ENCODE assay signal across 11 cellular contexts in the genomic region with DNA sequence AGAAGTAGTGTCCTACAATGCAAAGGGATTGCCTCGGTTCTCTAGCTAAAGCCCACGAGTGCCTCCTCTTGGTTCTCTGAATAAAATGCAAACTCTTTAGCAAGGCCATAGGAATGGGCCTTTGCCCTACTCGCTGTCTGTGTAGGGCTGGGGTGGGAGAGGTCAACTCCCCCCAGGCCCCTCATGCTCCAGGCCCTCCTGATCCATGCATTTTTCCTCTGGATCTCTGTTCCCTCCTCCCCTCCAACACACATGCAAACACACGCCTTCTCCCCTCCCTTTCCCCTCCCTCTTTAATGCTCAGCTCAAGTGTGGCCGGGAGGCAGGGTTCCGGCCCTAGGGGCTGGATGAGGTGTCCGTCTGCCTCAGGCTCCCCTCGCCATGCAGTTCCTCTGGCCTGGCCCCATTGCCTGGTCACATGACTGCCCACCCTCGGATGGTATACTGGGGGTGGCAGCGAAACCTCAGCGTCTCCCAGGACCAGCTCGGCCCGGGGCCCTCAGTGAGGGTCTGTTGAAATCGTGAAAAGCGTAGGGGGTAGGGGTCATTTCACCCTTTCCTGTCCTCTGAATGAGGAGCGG. TPM values are rescaled to one million over a fixed set of nuclear protein-coding genes. Genes with fewer than 3 reads are reported as not detected.
A peak's percentile ranks its signal among the peaks of the same experiment; 100 is the strongest.
DNase-seq lines count a peak whose midpoint lies in the region; ATAC-seq, FAIRE-seq and TF ChIP-seq lines count a peak whose summit lies in the region.
"Had no signal": no experiment of that assay in that cellular context is flagged by ENCODE, and none has a peak within 500 bp of the region (broad histone marks: within the 10 kb centered on the region; RNA-seq: fewer than 3 reads in every experiment).

No MANE protein-coding gene starts in this region.

- peak; percentile 78 for FAIRE-seq in K562 (lab: Jason Lieb, UNC)
- FAIRE-seq: D721Med had no signal

- H3K27ac Mint-ChIP-seq in CD8-positive, alpha-beta T cell: peak overlapping the region; percentile 27
- H3K27ac Mint-ChIP-seq in naive thymus-derived CD8-positive, alpha-beta T cell: peak overlapping the region; percentile 32 to 92 (median 55)
- H3K27ac Mint-ChIP-seq: progenitor cell of endocrine pancreas had no signal

- no peak for TF ChIP-seq EP300 in K562 (IDR thresholded peaks at IDR 0.05; ENCODE audit: low read length)

- peak overlapping the region; percentile 29 for H3K4me3 ChIP-seq in CD8-positive, alpha-beta T cell (ENCODE audit: low read depth, low read length)
- peak overlapping the region; percentile 47; the same call in 1 of the 2 replicates for H3K4me3 ChIP-seq in K562

- H3K9me1 ChIP-seq in K562 (ENCODE audit: control insufficient read depth, insufficient read depth, low read length): no peaks in the 10 kb centered on the region

- no peak for TF ChIP-seq POLR2A in K562 (conservative IDR thresholded peaks at IDR 0.05)
- TF ChIP-seq POLR2A in erythroblast (IDR thresholded peaks at IDR 0.05; ENCODE audit: low read length): no peak

- peak overlapping the region; percentile 69 for H3K4me3 Mint-ChIP-seq in CD8-positive, alpha-beta T cell
- H3K4me3 Mint-ChIP-seq in naive thymus-derived CD8-positive, alpha-beta T cell: peak overlapping the region in 7 of 10 donors; percentile 4 to 83 (median 71)

- no TSS peak for BruUV-seq in K562 (replicated peaks; lab: Mats Ljungman, UMichigan)

- peak overlapping the region; percentile 91 to 96 for H3K9ac ChIP-seq in K562 (ENCODE audit: insufficient read depth in 1 of 2, low read depth in 2 of 2, low read length in 2 of 2)

- peaks cover 21% of the 10 kb centered on the region for H3K4me1 Mint-ChIP-seq in CD8-positive, alpha-beta T cell (ENCODE audit: low read depth)
- peaks cover 19 to 48% (median 31%) of the 10 kb centered on the region in 4 donors for H3K4me1 Mint-ChIP-seq in naive thymus-derived CD8-positive, alpha-beta T cell

- no peaks in the 10 kb centered on the region for H3K9me3 Mint-ChIP-seq in CD8-positive, alpha-beta T cell
- H3K9me3 Mint-ChIP-seq in naive thymus-derived CD8-positive, alpha-beta T cell: no peaks in the 10 kb centered on the region

- 43% methylated on average over 14 of the region's 16 CpGs for WGBS in K562 (ENCODE audit: insufficient coverage, low coverage, missing lambda C conversion rate)

- no peaks in the 10 kb centered on the region for H3K27me3 Mint-ChIP-seq in CD8-positive, alpha-beta T cell (ENCODE audit: low read depth)
- no peaks in the 10 kb centered on the region for H3K27me3 Mint-ChIP-seq in naive thymus-derived CD8-positive, alpha-beta T cell

- no peaks in the 10 kb centered on the region for H3K36me3 Mint-ChIP-seq in CD8-positive, alpha-beta T cell
- no peaks in the 10 kb centered on the region for H3K36me3 Mint-ChIP-seq in naive thymus-derived CD8-positive, alpha-beta T cell

- no peak for TF ChIP-seq CTCF in CD8-positive, alpha-beta T cell (IDR thresholded peaks at IDR 0.05)
- peak in 2 of 3 experiments; percentile 41 to 55; a peak in 3 of 6 replicates for TF ChIP-seq CTCF in K562 (IDR thresholded peaks at IDR 0.05 in 2 of 3, conservative IDR thresholded peaks at IDR 0.05 in 1 of 3; ENCODE audit: insufficient read depth in 2 of 3, low read depth in 1 of 3, low read length in 3 of 3)

- in situ Hi-C loops in K562 (cut with MboI): no loop called here

- no peak overlapping the region for H3K27ac ChIP-seq in CD8-positive, alpha-beta T cell (ENCODE audit: low read depth, low read length)
- peak overlapping the region; percentile 96 for H3K27ac ChIP-seq in K562 (ENCODE audit: extremely low read depth, low read depth, low read length)

- ATAC-seq in CD8-positive, alpha-beta T cell: no peak
- ATAC-seq in HG02678 (IDR thresholded peaks at IDR 0.05; ENCODE audit: unreplicated experiment): peak; percentile 16
- peak; percentile 8 for ATAC-seq in K562
- no peak for ATAC-seq in naive thymus-derived CD8-positive, alpha-beta T cell
- no peak for ATAC-seq in HG03095 (IDR thresholded peaks at IDR 0.05; ENCODE audit: unreplicated experiment)
- no peak for ATAC-seq in HG02840 (IDR thresholded peaks at IDR 0.05; ENCODE audit: low FRiP score, unreplicated experiment)

- H3K36me3 ChIP-seq in CD8-positive, alpha-beta T cell (ENCODE audit: insufficient read depth, low read length): no peaks in the 10 kb centered on the region
- H3K36me3 ChIP-seq in K562 (ENCODE audit: control insufficient read depth, insufficient read depth, low read length): no peaks in the 10 kb centered on the region

- no peak for DNase-seq in CD8-positive, alpha-beta T cell
- DNase-seq in K562 (ENCODE audit: extremely low read depth in 1 of 4, low spot score in 3 of 4): peak in 3 of 4 experiments; percentile 30 to 52 (median 31)
- DNase-seq in naive thymus-derived CD8-positive, alpha-beta T cell: peak in 1 of 10 donors; percentile 56
- no peak for DNase-seq in NCI-H2227 treated with DMSO at 0.1 percent for 48 hours (lab: John Stamatoyannopoulos, UW)
- DNase-seq in erythroblast (lab: John Stamatoyannopoulos, UW): no peak

- H3K4me1 ChIP-seq in CD8-positive, alpha-beta T cell (ENCODE audit: insufficient read depth, low read length): peaks cover 30% of the 10 kb centered on the region
- H3K4me1 ChIP-seq in K562 (replicated peaks in 1 of 2; ENCODE audit: control insufficient read depth in 2 of 2, insufficient read depth in 2 of 2, low read length in 2 of 2): peaks cover 29 to 53% of the 10 kb centered on the region in 2 experiments

- POLR2A ChIA-PET in CD8-positive, alpha-beta T cell (lab: Charles Lee): interaction anchor here (0.8 to 1.6 kb wide), 6 partner anchors 9 to 419 kb away, joined by 3 to 5 read pairs (median 4); partner anchors contain the start of genes KLF11 and ODC1
- POLR2A ChIA-PET in K562 (lab: Yijun Ruan, JAX): interaction anchor here (0.6 to 2.3 kb wide), 10 partner anchors 9 to 279 kb away, joined by 3 to 18 read pairs (median 5); partner anchors contain the start of gene KLF11
- POLR2A ChIA-PET in naive thymus-derived CD8-positive, alpha-beta T cell (lab: Charles Lee): interaction anchor here (0.6 to 6.1 kb wide), 5 partner anchors 9 to 1691 kb away, joined by 3 to 53 read pairs (median 6); partner anchors contain the start of gene KLF11

- CTCF ChIA-PET in CD8-positive, alpha-beta T cell (lab: Charles Lee): interaction anchor here (1.3 to 8.2 kb wide), 4 partner anchors 18 to 215 kb away, joined by 4 to 72 read pairs (median 18); partner anchors contain the start of gene KLF11
- CTCF ChIA-PET in K562 (lab: Yijun Ruan, JAX; ENCODE audit: low intra/inter-chr PET ratio): no interaction called here

- peak; percentile 44 to 54 for TF ChIP-seq RAD21 in K562 (CRISPR knock-in tag; conservative IDR thresholded peaks at IDR 0.05 in 1 of 2, IDR thresholded peaks at IDR 0.05 in 1 of 2)

- H4K20me1 ChIP-seq in K562 (replicated peaks; ENCODE audit: control insufficient read depth, insufficient read depth, low read length): no peaks in the 10 kb centered on the region

- intact Hi-C loops in CD8-positive, alpha-beta T cell (cut with DNase I, micrococcal nuclease): no loop called here
- intact Hi-C loops in K562 (cut with micrococcal nuclease): no loop called here

- H3K27me3 ChIP-seq in CD8-positive, alpha-beta T cell (ENCODE audit: insufficient read depth, low read length): no peaks in the 10 kb centered on the region
- H3K27me3 ChIP-seq in K562 (ENCODE audit: control insufficient read depth in 2 of 2, insufficient read depth in 2 of 2, low read length in 2 of 2): no peaks in the 10 kb centered on the region; a peak in 1 of 5 replicates

- peak overlapping the region; percentile 89 for H2AFZ ChIP-seq in K562 (ENCODE audit: low read depth, low read length)

- peak overlapping the region; percentile 97 for H3K4me2 ChIP-seq in K562 (ENCODE audit: insufficient read depth, low read length)

- H3K79me2 ChIP-seq in K562 (ENCODE audit: control insufficient read depth, insufficient read depth, low read length): peaks cover 41% of the 10 kb centered on the region

- no peaks in the 10 kb centered on the region for H3K9me3 ChIP-seq in CD8-positive, alpha-beta T cell (ENCODE audit: low read length)
- no peaks in the 10 kb centered on the region for H3K9me3 ChIP-seq in K562 (replicated peaks; ENCODE audit: control insufficient read depth, insufficient read depth, low read depth, low read length)

RNA-seq across cellular contexts. Expression of gene KLF11, which starts 14.9 kb away (rescaled TPM):
- total RNA-seq in CD8-positive, alpha-beta T cell: 10 to 100 TPM; 28.6 to 30.3 TPM
- total RNA-seq in K562 (2011; cell fraction: chromatin; rRNA removed; ENCODE audit: low replicate concordance): 14.2 and 14.4 TPM in 2 replicates
- total RNA-seq in K562 (2011; cell fraction: nucleolus; rRNA removed): 11.3 and 12.0 TPM in 2 replicates
- 14.4 and 15.9 TPM in 2 replicates for total RNA-seq in K562 (2011; cell fraction: nucleoplasm; rRNA removed)
- total RNA-seq in K562 (2014; rRNA removed) (5.6 and 8.7 TPM in 2 replicates), K562 (2014; rRNA removed; fragmentation: Illumina TruSeq; extraction: Trizol) (6.1 and 6.5 TPM in 2 replicates), K562 (2015; rRNA removed; fragmentation: Illumina TruSeq; extraction: Trizol) (6.7 and 7.1 TPM in 2 replicates), K562 (2021) (13.1 and 13.4 TPM in 2 replicates)
- polyA plus RNA-seq in K562 (2011; rRNA removed) (11.4 and 19.6 TPM in 2 replicates), K562 (2014; fragmentation: Illumina TruSeq; extraction: Trizol) (10.7 and 10.8 TPM in 2 replicates), K562 (2014; fragmentation: Nextera tagmentation; extraction: Ambion mirVana) (1 to 10 TPM; 2.1 to 3.0 TPM), K562 (2014; rRNA removed) (6.2 and 6.5 TPM in 2 replicates)
- 7.0 and 9.5 TPM in 2 replicates for polyA plus RNA-seq in K562 (2011; cell fraction: cytosol; rRNA removed)
- 12.5 and 13.4 TPM in 2 replicates for polyA plus RNA-seq in K562 (2011; cell fraction: nucleus; rRNA removed)
- 5.1 and 7.4 TPM in 2 replicates for polyA plus RNA-seq in K562 (2012)
- 11.9 and 14.6 TPM in 2 replicates for polyA minus RNA-seq in K562 (2011; rRNA and poly(A)+ RNA removed)
- polyA minus RNA-seq in K562 (2011; cell fraction: cytosol; rRNA and poly(A)+ RNA removed): 7.5 and 8.1 TPM in 2 replicates
- polyA minus RNA-seq in K562 (2011; cell fraction: nucleus; rRNA and poly(A)+ RNA removed): 4.7 and 8.6 TPM in 2 replicates
- 10 to 100 TPM in 1 of 2 experiments, 1 to 10 TPM in 1; 6.5 to 10.8 TPM for total RNA-seq in naive thymus-derived CD8-positive, alpha-beta T cell
- 1 to 10 TPM; 1.3 to 4.3 (median 2.1) TPM for polyA plus RNA-seq in naive thymus-derived CD8-positive, alpha-beta T cell

RNA-seq across cellular contexts. Expression of gene CYS1, which starts 51.7 kb away (rescaled TPM):
- total RNA-seq in CD8-positive, alpha-beta T cell: not detected
- total RNA-seq in K562 (2011; cell fraction: chromatin; rRNA removed; ENCODE audit: low replicate concordance): not detected in 2 replicates
- total RNA-seq in K562 (2011; cell fraction: nucleolus; rRNA removed): not detected in 2 replicates
- not detected in 2 replicates for total RNA-seq in K562 (2011; cell fraction: nucleoplasm; rRNA removed)
- total RNA-seq in K562 (2014; rRNA removed) (not detected in 2 replicates), K562 (2014; rRNA removed; fragmentation: Illumina TruSeq; extraction: Trizol) (not detected in 2 replicates), K562 (2015; rRNA removed; fragmentation: Illumina TruSeq; extraction: Trizol) (not detected in 2 replicates), K562 (2021) (0.11 TPM in 1 of 2 replicates, not detected in the other)
- polyA plus RNA-seq in K562 (2011; rRNA removed) (not detected in 2 replicates), K562 (2014; fragmentation: Illumina TruSeq; extraction: Trizol) (not detected in 2 replicates), K562 (2014; fragmentation: Nextera tagmentation; extraction: Ambion mirVana) (not detected), K562 (2014; rRNA removed) (0.13 TPM in 1 of 2 replicates, not detected in the other)
- not detected in 2 replicates for polyA plus RNA-seq in K562 (2011; cell fraction: cytosol; rRNA removed)
- polyA plus RNA-seq in K562 (2011; cell fraction: nucleus; rRNA removed): not detected in 2 replicates
- not detected in 2 replicates for polyA plus RNA-seq in K562 (2012)
- not detected in 2 replicates for polyA minus RNA-seq in K562 (2011; rRNA and poly(A)+ RNA removed)
- polyA minus RNA-seq in K562 (2011; cell fraction: cytosol; rRNA and poly(A)+ RNA removed): not detected in 2 replicates
- polyA minus RNA-seq in K562 (2011; cell fraction: nucleus; rRNA and poly(A)+ RNA removed): not detected in 2 replicates
- total RNA-seq in naive thymus-derived CD8-positive, alpha-beta T cell: not detected
- polyA plus RNA-seq in naive thymus-derived CD8-positive, alpha-beta T cell: not detected
- total RNA-seq: LHCN-M2 had no signal

Comparison
In these comparisons a context has a peak if more than half of its experiments do, and no peak if none do; other contexts are left out.
1. ATAC-seq: peak in HG02678 (single experiment) and K562 (single experiment); none in CD8-positive, alpha-beta T cell (single experiment), naive thymus-derived CD8-positive, alpha-beta T cell (0 of 2), HG03095 (single experiment) and HG02840 (single experiment).
2. DNase-seq: peak in K562 (3 of 4); none in CD8-positive, alpha-beta T cell (0 of 7), NCI-H2227 treated with DMSO at 0.1 percent for 48 hours (single experiment) and erythroblast (0 of 2).